ENCODE assay signal across 12 cellular contexts in the genomic region with DNA sequence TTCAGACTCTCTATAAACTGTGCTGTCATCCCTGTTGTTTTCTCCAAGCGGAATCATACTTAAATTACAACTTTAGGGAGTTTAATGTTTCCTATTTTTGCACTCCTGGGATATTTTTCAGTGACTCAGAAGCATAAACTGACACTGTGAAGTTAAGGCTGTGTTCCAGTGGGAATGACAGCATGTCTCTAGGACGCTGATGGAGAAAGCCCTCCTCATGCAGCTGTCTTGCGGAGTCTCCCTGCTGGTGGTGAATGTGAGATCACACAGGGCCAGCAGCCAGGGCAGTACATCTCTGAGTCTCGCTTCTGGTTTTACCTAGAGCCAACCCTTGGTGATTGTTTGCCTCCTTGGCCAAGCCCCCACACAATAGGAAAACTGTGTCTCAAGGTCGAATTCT. TPM values are rescaled to one million over a fixed set of nuclear protein-coding genes. Genes with fewer than 3 reads are reported as not detected.
DNase-seq lines count a peak whose midpoint lies in the region; ATAC-seq and TF ChIP-seq lines count a peak whose summit lies in the region.
"Had no signal": no experiment of that assay in that cellular context is flagged by ENCODE, and none has a peak within 500 bp of the region (broad histone marks: within the 10 kb centered on the region; RNA-seq: fewer than 3 reads in every experiment).

No MANE protein-coding gene starts in this region.

- H3K9me3 ChIP-seq in skeletal muscle satellite cell (replicated peaks; ENCODE audit: low read length): no peaks in the 10 kb centered on the region
- H3K9me3 ChIP-seq: suprapubic skin had no signal

- peak; percentile 31 for TF ChIP-seq CTCF in choroid plexus epithelial cell (conservative IDR thresholded peaks at IDR 0.05; ENCODE audit: low read depth, low read length)

- DNase-seq in LHCN-M2 (ENCODE audit: low read depth) (peak; percentile 97), choroid plexus epithelial cell (ENCODE audit: low read depth) (peak; percentile 87), iris pigment epithelial cell (ENCODE audit: low read depth) (peak; percentile 85), H7 (no peak), NCI-H446 (lab: John Stamatoyannopoulos, UW) (no peak)
- DNase-seq: NCI-H2029 treated with DMSO at 0.1 percent for 48 hours; nephron progenitor cell; stimulated activated CD4-positive, alpha-beta T cell treated with anti-CD3 and anti-CD28 coated beads, Interleukin-4, amount 100 ng/mL, for 4 hours; WERI-Rb-1 had no signal

- peaks cover 32% of the 10 kb centered on the region for H3K4me1 ChIP-seq in skeletal muscle satellite cell (ENCODE audit: control insufficient read depth, insufficient read depth, low read length)

- H3K4me3 ChIP-seq in choroid plexus epithelial cell (ENCODE audit: low read depth, low read length) (no peak overlapping the region), skeletal muscle satellite cell (ENCODE audit: low read length) (no peak overlapping the region), H7 (ENCODE audit: insufficient read depth, low read depth, low read length) (no peak overlapping the region)
- H3K4me3 ChIP-seq: suprapubic skin had no signal

- peak overlapping the region; percentile 19 for H3K9ac ChIP-seq in skeletal muscle satellite cell (ENCODE audit: low read depth, low read length)

- H3K27me3 ChIP-seq in skeletal muscle satellite cell (ENCODE audit: control insufficient read depth, insufficient read depth, low read length) (no peaks in the 10 kb centered on the region), H7 (ENCODE audit: control insufficient read depth, insufficient read depth, low read length) (no peaks in the 10 kb centered on the region)
- H3K27me3 ChIP-seq: suprapubic skin had no signal

- H3K36me3 ChIP-seq in skeletal muscle satellite cell (ENCODE audit: insufficient read depth, low read length) (peaks cover 6% of the 10 kb centered on the region), H7 (replicated peaks; ENCODE audit: control insufficient read depth, insufficient read depth, low read length) (no peaks in the 10 kb centered on the region)
- H3K36me3 ChIP-seq: suprapubic skin, WERI-Rb-1 had no signal

- no peak for ATAC-seq in GM19463 (IDR thresholded peaks at IDR 0.05; ENCODE audit: unreplicated experiment)

- peak overlapping the region; percentile 32 for H3K4me2 ChIP-seq in skeletal muscle satellite cell (ENCODE audit: low read length)

RNA-seq across cellular contexts. Expression of a gene that starts 53.3 kb away (rescaled TPM):
- total RNA-seq in LHCN-M2 (2014; rRNA removed): 16.6 and 22.0 TPM in 2 replicates
- 14.1 TPM for polyA plus RNA-seq in LHCN-M2 (2012)
- 22.5 and 25.9 TPM in 2 replicates for total RNA-seq in skeletal muscle satellite cell (2012; rRNA removed)
- total RNA-seq in H7 (2014; rRNA removed; shearing (Covaris generic)): 6.8 and 7.2 TPM in 2 replicates

Comparison
In these comparisons a context has a peak if more than half of its experiments do, and no peak if none do; other contexts are left out.
1. DNase-seq: peak in LHCN-M2 (single experiment), choroid plexus epithelial cell (single experiment) and iris pigment epithelial cell (single experiment); none in H7 (single experiment) and NCI-H446 (0 of 2).